In genomic region chr12:46959484-46959883, GRCh38 we compare ENCODE assay signal across 14 cellular contexts.
DNase-seq lines count a peak whose midpoint lies in the region; ATAC-seq lines count a peak whose summit lies in the region.
"Had no signal": no experiment of that assay in that cellular context is flagged by ENCODE, and none has a peak within 500 bp of the region (broad histone marks: within the 10 kb centered on the region; RNA-seq: fewer than 3 reads in every experiment).

No MANE protein-coding gene starts in this region.

- ATAC-seq in HG03571 (IDR thresholded peaks at IDR 0.05; ENCODE audit: unreplicated experiment) (no peak), GM21381 (IDR thresholded peaks at IDR 0.05; ENCODE audit: unreplicated experiment) (no peak)
- ATAC-seq: activated CD4-positive, CD25-positive, alpha-beta regulatory T cell treated with anti-CD3 and anti-CD28 coated beads, Interleukin-2, amount 50 U/mL, for 24 hours; Right ventricle myocardium inferior had no signal

- DNase-seq in ELR (ENCODE audit: low read depth): peak; percentile 93
- DNase-seq in NCI-H460 (ENCODE audit: extremely low read depth, low read depth): peak; percentile 57
- peak; percentile 52 for DNase-seq in dedifferentiated amniotic fluid mesenchymal stem cell (ENCODE audit: extremely low spot score)
- DNase-seq in pons (ENCODE audit: low spot score): peak; percentile 28
- DNase-seq in NCI-H146 (lab: John Stamatoyannopoulos, UW): no peak
- DNase-seq in GF-D8 (lab: John Stamatoyannopoulos, UW): no peak
- DNase-seq: activated effector memory CD4-positive, alpha-beta T cell treated with anti-CD3 and anti-CD28 coated beads, Interleukin-2, amount 50 U/mL, for 16 hours; Calu3; NCI-H2107; stimulated activated naive CD4-positive, alpha-beta T cell had no signal

Comparison
In these comparisons a context has a peak if more than half of its experiments do, and no peak if none do; other contexts are left out.
1. DNase-seq: peak in ELR (single experiment), NCI-H460 (single experiment), dedifferentiated amniotic fluid mesenchymal stem cell (single experiment) and pons (single experiment); none in NCI-H146 (single experiment) and GF-D8 (single experiment).